Comparison of ENCODE assay signal across 1 cellular context in genomic region chrX:71117358-71117757, GRCh38.
TF ChIP-seq lines count a peak whose summit lies in the region.

No MANE protein-coding gene starts in this region.

TF ChIP-seq in neural cell, 6 proteins besides CTCF, POLR2A, EP300 and RAD21 (continued from another document):
- TF ChIP-seq REST (IDR thresholded peaks at IDR 0.05; ENCODE audit: borderline replicate concordance), result no peak
- TF ChIP-seq TAF1 (IDR thresholded peaks at IDR 0.05; ENCODE audit: low read depth), result no peak
- no peak for TF ChIP-seq POLR2AphosphoS5 (IDR thresholded peaks at IDR 0.05)
- no peak for TF ChIP-seq MXI1 (conservative IDR thresholded peaks at IDR 0.05; ENCODE audit: poor library complexity, severe bottlenecking)
TF ChIP-seq in neural cell: peak in this region for 0.
